Comparison of ENCODE assay signal across 27 cellular contexts in the genomic region with DNA sequence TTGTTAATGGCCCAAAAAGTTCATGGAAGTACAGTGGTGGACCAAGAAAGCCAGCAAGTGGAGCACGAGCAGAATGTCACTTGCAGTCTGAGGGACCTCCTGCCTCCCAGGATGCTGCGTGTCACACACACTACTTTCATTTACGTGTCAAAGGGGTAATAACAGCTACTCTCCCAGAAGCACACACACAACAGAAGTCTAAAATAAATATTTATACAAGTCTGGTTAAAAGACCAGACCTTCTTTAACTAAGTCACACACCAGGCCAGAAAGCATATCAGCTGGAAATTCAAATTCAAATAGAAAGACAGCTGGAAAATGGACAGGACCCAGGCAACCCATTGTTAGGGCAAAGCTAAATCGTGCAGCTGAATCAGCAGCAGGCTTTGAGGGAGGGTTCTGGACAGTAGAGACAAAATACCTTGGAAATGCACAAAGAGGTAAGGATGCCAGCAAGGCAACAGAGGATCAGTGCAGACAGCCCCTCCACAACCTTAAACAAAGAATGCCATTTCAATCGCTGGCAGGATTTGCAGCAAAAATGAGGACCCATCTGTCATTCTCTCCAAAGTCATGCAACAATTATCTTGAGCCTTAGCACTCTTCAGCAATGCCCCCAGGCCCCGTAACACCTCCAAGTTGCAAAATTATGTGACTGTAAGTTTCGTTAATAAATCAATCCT.
DNase-seq lines count a peak whose midpoint lies in the region; ATAC-seq lines count a peak whose summit lies in the region.
"Had no signal": no experiment of that assay in that cellular context is flagged by ENCODE, and none has a peak within 500 bp of the region (broad histone marks: within the 10 kb centered on the region; RNA-seq: fewer than 3 reads in every experiment).

No MANE protein-coding gene starts in this region.

- H3K36me3 Mint-ChIP-seq in stimulated activated effector memory CD8-positive, alpha-beta T cell treated with anti-CD3 and anti-CD28 coated beads, Interleukin-12 subunit alpha, Interleukin-12 subunit beta, amount 100 ng/mL, for 72 hours = no peaks in the 10 kb centered on the region
- H3K36me3 Mint-ChIP-seq: CD14-positive monocyte; immature natural killer cell; neural progenitor cell; stimulated activated memory B cell treated with anti-CD40 and anti-IgM and Interleukin-4, amounts not matched to agents 10 μg/mL and 1 μg/mL and 100 μg/mL, for 72 hours; type B pancreatic cell had no signal

- no peak for ATAC-seq in stimulated activated effector memory CD8-positive, alpha-beta T cell treated with anti-CD3 and anti-CD28 coated beads, Interleukin-12 subunit alpha, Interleukin-12 subunit beta, amount 100 ng/mL, for 72 hours
- ATAC-seq: activated T-cell treated with anti-CD3 and anti-CD28 coated beads, Interleukin-2, amount 50 U/mL, for 4 hours; Panc1; sciatic nerve; stimulated activated memory B cell treated with anti-CD40 and anti-IgM and Interleukin-4, amounts not matched to agents 10 μg/mL and 1 μg/mL and 100 μg/mL, for 72 hours had no signal

- no peak overlapping the region for H3K27ac Mint-ChIP-seq in stimulated activated effector memory CD8-positive, alpha-beta T cell treated with anti-CD3 and anti-CD28 coated beads, Interleukin-12 subunit alpha, Interleukin-12 subunit beta, amount 100 ng/mL, for 72 hours
- H3K27ac Mint-ChIP-seq: activated CD4-positive, alpha-beta T cell treated with anti-CD3 and anti-CD28 coated beads, Interleukin-2, amount 10 ng/mL, durations not matched to agents 7 days and 5 days; IgD-negative memory B cell; neural progenitor cell; progenitor cell of endocrine pancreas; stimulated activated memory B cell treated with anti-CD40 and anti-IgM and Interleukin-4, amounts not matched to agents 10 μg/mL and 1 μg/mL and 100 μg/mL, for 72 hours; type B pancreatic cell had no signal

- no peak overlapping the region for H3K4me3 Mint-ChIP-seq in stimulated activated effector memory CD8-positive, alpha-beta T cell treated with anti-CD3 and anti-CD28 coated beads, Interleukin-12 subunit alpha, Interleukin-12 subunit beta, amount 100 ng/mL, for 72 hours
- H3K4me3 Mint-ChIP-seq: activated CD4-positive, alpha-beta T cell treated with anti-CD3 and anti-CD28 coated beads, Interleukin-2, amount 10 ng/mL, durations not matched to agents 7 days and 5 days; activated T-cell treated with anti-CD3 and anti-CD28 coated beads, Interleukin-2, amount 50 U/mL, for 4 hours; IgD-negative memory B cell; immature natural killer cell; neural progenitor cell; stimulated activated memory B cell treated with anti-CD40 and anti-IgM and Interleukin-4, amounts not matched to agents 10 μg/mL and 1 μg/mL and 100 μg/mL, for 72 hours; type B pancreatic cell had no signal

- H3K4me1 Mint-ChIP-seq in stimulated activated effector memory CD8-positive, alpha-beta T cell treated with anti-CD3 and anti-CD28 coated beads, Interleukin-12 subunit alpha, Interleukin-12 subunit beta, amount 100 ng/mL, for 72 hours = no peaks in the 10 kb centered on the region
- H3K4me1 Mint-ChIP-seq: activated CD4-positive, alpha-beta T cell treated with anti-CD3 and anti-CD28 coated beads, Interleukin-2, amount 10 ng/mL, durations not matched to agents 7 days and 5 days; CD14-positive monocyte; stimulated activated memory B cell treated with anti-CD40 and anti-IgM and Interleukin-4, amounts not matched to agents 10 μg/mL and 1 μg/mL and 100 μg/mL, for 72 hours had no signal

- DNase-seq in DMS153 treated with DMSO at 0.1 percent for 48 hours (lab: John Stamatoyannopoulos, UW; ENCODE audit: unreplicated experiment) (peak; percentile 57), NCI-H1092 treated with DMSO at 0.1 percent for 48 hours (lab: John Stamatoyannopoulos, UW) (peak; percentile 83), NCI-H345 treated with DMSO at 0.1 percent for 48 hours (lab: John Stamatoyannopoulos, UW; ENCODE audit: unreplicated experiment) (peak; percentile 73), cerebellum (ENCODE audit: low spot score) (peak; percentile 53), KBM-7 (no peak), ACHN (no peak)
- DNase-seq in stimulated activated effector memory CD8-positive, alpha-beta T cell treated with anti-CD3 and anti-CD28 coated beads, Interleukin-12 subunit alpha, Interleukin-12 subunit beta, amount 100 ng/mL, for 72 hours (ENCODE audit: low spot score in 2 of 2) = no peak
- DNase-seq: activated CD4-positive, alpha-beta T cell treated with anti-CD3 and anti-CD28 coated beads, Interleukin-2, amount 10 ng/mL, durations not matched to agents 7 days and 5 days; activated naive CD4-positive, alpha-beta T cell treated with Interleukin-2 at 50 U/mL for 16 hours; activated T-cell treated with anti-CD3 and anti-CD28 coated beads, Interleukin-2, amount 50 U/mL, for 4 hours; dorsolateral prefrontal cortex; hypothalamus; immature natural killer cell; mesendoderm; NCI-H1048; SIG-M5; stimulated activated CD4-positive, alpha-beta T cell treated with anti-CD3 and anti-CD28 coated beads, Interleukin-4, amount 100 ng/mL, for 24 hours; substantia nigra; T1000 had no signal

- in situ Hi-C loops in KBM-7 (cut with MboI; ENCODE audit: low pct_unique_long_range_greater_than_20kb, low sequenced_read_pairs) (no loop called here), ACHN (cut with HindIII; ENCODE audit: low pct_ligation_motif_present, low pct_unique_long_range_greater_than_20kb, low sequenced_read_pairs) (no loop called here)

- H3K9me3 Mint-ChIP-seq in stimulated activated effector memory CD8-positive, alpha-beta T cell treated with anti-CD3 and anti-CD28 coated beads, Interleukin-12 subunit alpha, Interleukin-12 subunit beta, amount 100 ng/mL, for 72 hours = no peaks in the 10 kb centered on the region
- H3K9me3 Mint-ChIP-seq: activated CD4-positive, alpha-beta T cell treated with anti-CD3 and anti-CD28 coated beads, Interleukin-2, amount 10 ng/mL, durations not matched to agents 7 days and 5 days; activated T-cell treated with anti-CD3 and anti-CD28 coated beads, Interleukin-2, amount 50 U/mL, for 4 hours; IgD-negative memory B cell; immature natural killer cell; neural progenitor cell; stimulated activated memory B cell treated with anti-CD40 and anti-IgM and Interleukin-4, amounts not matched to agents 10 μg/mL and 1 μg/mL and 100 μg/mL, for 72 hours; type B pancreatic cell had no signal

Comparison
In these comparisons a context has a peak if more than half of its experiments do, and no peak if none do; other contexts are left out.
1. DNase-seq: peak in DMS153 treated with DMSO at 0.1 percent for 48 hours (single experiment), NCI-H1092 treated with DMSO at 0.1 percent for 48 hours (single experiment), NCI-H345 treated with DMSO at 0.1 percent for 48 hours (single experiment) and cerebellum (single experiment); none in KBM-7 (single experiment), stimulated activated effector memory CD8-positive, alpha-beta T cell treated with anti-CD3 and anti-CD28 coated beads, Interleukin-12 subunit alpha, Interleukin-12 subunit beta, amount 100 ng/mL, for 72 hours (0 of 2) and ACHN (single experiment).